ENCODE assay signal across 9 cellular contexts in the genomic region with DNA sequence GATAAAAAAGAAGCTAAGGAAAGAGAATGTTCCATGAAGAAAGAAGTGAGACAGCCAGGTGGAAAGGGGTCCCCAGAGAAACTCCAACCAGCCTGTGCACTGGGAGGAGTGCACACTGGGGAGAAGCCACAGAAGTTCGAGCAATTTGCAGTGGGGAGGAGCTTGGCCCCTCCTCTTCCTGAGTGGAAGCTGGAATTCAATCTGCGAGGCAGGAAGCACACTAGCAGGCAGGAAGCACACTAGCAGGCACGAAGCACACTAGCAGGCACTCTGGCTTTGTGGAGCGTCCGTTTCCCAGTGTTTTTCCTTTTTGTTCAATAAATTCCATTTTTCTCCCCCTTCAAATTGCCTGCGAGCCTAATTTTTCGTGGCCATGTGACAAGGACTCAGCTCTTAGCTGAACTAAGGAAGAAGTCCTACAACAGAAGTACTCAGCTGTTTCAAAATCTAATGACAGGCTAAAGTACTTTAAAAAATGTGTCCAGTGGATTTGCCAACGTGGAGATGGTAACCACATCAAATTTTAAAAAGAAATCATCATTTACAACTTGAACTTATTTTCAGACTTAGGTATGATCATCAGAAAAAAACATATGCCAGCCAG. TPM values are rescaled to one million over a fixed set of nuclear protein-coding genes. Genes with fewer than 3 reads are reported as not detected.
DNase-seq lines count a peak whose midpoint lies in the region; ATAC-seq, FAIRE-seq and TF ChIP-seq lines count a peak whose summit lies in the region.
"Had no signal": no experiment of that assay in that cellular context is flagged by ENCODE, and none has a peak within 500 bp of the region (broad histone marks: within the 10 kb centered on the region; RNA-seq: fewer than 3 reads in every experiment).

No MANE protein-coding gene starts in this region.

- intact Hi-C loops in adrenal gland (cut with DNase I) (no loop called here), kidney (cut with DNase I) (no loop called here)

- ATAC-seq in GM18502 (IDR thresholded peaks at IDR 0.05; ENCODE audit: poor library complexity, unreplicated experiment), result no peak
- no peak for ATAC-seq in GM21360 (IDR thresholded peaks at IDR 0.05; ENCODE audit: unreplicated experiment)

- TF ChIP-seq POLR2A in adrenal gland (IDR thresholded peaks at IDR 0.05) (peak in 1 of 2 donors; percentile 64), suprapubic skin (IDR thresholded peaks at IDR 0.05) (peak in 1 of 2 donors; percentile 39)

- 20 to 40% (median 26%) methylated on average over 8 of the region's 8 CpGs for WGBS in adrenal gland, 4 donors
- WGBS in suprapubic skin, result 25% methylated on average over 8 of the region's 8 CpGs

- TF ChIP-seq EP300 in suprapubic skin (IDR thresholded peaks at IDR 0.05), result no peak

- H3K9me3 ChIP-seq in adrenal gland (replicated peaks in 1 of 3) (no peaks in the 10 kb centered on the region), kidney (ENCODE audit: control insufficient read depth in 1 of 2, low read length in 2 of 2) (no peaks in the 10 kb centered on the region), suprapubic skin (no peaks in the 10 kb centered on the region)

- peak overlapping the region; percentile 59 to 87 (median 70) for H3K27ac ChIP-seq in adrenal gland
- H3K27ac ChIP-seq in kidney (ENCODE audit: low read depth in 2 of 2, low read length in 2 of 2), result peak overlapping the region; percentile 57 to 82
- H3K27ac ChIP-seq in suprapubic skin, result peak overlapping the region; percentile 72
- H3K27ac ChIP-seq: 22Rv1 had no signal

- H3K4me1 ChIP-seq in adrenal gland (replicated peaks in 1 of 2), result peaks cover 0 to 15% of the 10 kb centered on the region in 2 donors
- H3K4me1 ChIP-seq in kidney (ENCODE audit: control insufficient read depth in 1 of 2, insufficient read depth in 1 of 2, low read depth in 1 of 2, low read length in 2 of 2), result peaks cover 0 to 7% of the 10 kb centered on the region in 2 donors
- H3K4me1 ChIP-seq in suprapubic skin, result peaks cover 9% of the 10 kb centered on the region

- no peaks in the 10 kb centered on the region for H3K27me3 ChIP-seq in adrenal gland
- H3K27me3 ChIP-seq in suprapubic skin, result no peaks in the 10 kb centered on the region

- TF ChIP-seq CTCF in adrenal gland (IDR thresholded peaks at IDR 0.05) (no peak), kidney (IDR thresholded peaks at IDR 0.05; ENCODE audit: borderline replicate concordance, extremely low read depth, insufficient read depth) (no peak), suprapubic skin (IDR thresholded peaks at IDR 0.05) (no peak)

- H3K4me3 ChIP-seq in adrenal gland, result peak overlapping the region in 1 of 4 donors; percentile 52
- peak overlapping the region; percentile 3 to 41 for H3K4me3 ChIP-seq in kidney (ENCODE audit: low read length in 2 of 2)
- H3K4me3 ChIP-seq in suprapubic skin, result peak overlapping the region; percentile 32

- H3K36me3 ChIP-seq in adrenal gland (replicated peaks in 1 of 2) (peaks cover 0 to 5% of the 10 kb centered on the region in 2 donors), kidney (ENCODE audit: control insufficient read depth in 1 of 2, insufficient read depth in 2 of 2, low read length in 2 of 2) (peaks cover 0 to 6% of the 10 kb centered on the region in 2 donors), suprapubic skin (peaks cover 36% of the 10 kb centered on the region)

- no peak for FAIRE-seq in kidney (lab: Jason Lieb, UNC)

- H3K9ac ChIP-seq in kidney (ENCODE audit: low read length in 2 of 2), result peak overlapping the region; percentile 48 to 51

- DNase-seq in DMS 273 (lab: John Stamatoyannopoulos, UW; ENCODE audit: unreplicated experiment), result peak; percentile 25
- no peak for DNase-seq in DMS 273 treated with DMSO at 0.1 percent for 48 hours (lab: John Stamatoyannopoulos, UW)
- DNase-seq in adrenal gland, result peak; percentile 33 to 79 (median 62)
- DNase-seq in kidney, result peak; percentile 79
- DNase-seq in suprapubic skin (ENCODE audit: low spot score in 2 of 2), result peak in 1 of 2 donors; percentile 67
- DNase-seq in activated CD4-positive, CD25-positive, alpha-beta regulatory T cell (lab: John Stamatoyannopoulos, UW), result no peak

RNA-seq across cellular contexts. Expression of a gene that starts 21.4 kb away (rescaled TPM):
- total RNA-seq in adrenal gland (10 to 100 TPM; 33.1 to 74.0 (median 60.6) TPM), kidney (35.1 TPM), suprapubic skin (10 to 100 TPM; 21.7 to 42.8 (median 25.2) TPM)
- polyA plus RNA-seq in adrenal gland (10 to 100 TPM; 11.7 to 43.5 (median 15.8) TPM), kidney (ENCODE audit: insufficient read depth, low read depth, low replicate concordance) (12.3 TPM)

RNA-seq across cellular contexts. Expression of a gene that starts 23.2 kb away (rescaled TPM):
- total RNA-seq in adrenal gland (10 to 100 TPM in 1 of 8 donors, 1 to 10 TPM in 7; 2.8 to 32.2 (median 7.7) TPM), kidney (5.3 TPM), suprapubic skin (10 to 100 TPM in 2 of 4 donors, 1 to 10 TPM in 2; 6.5 to 14.8 (median 11.3) TPM)
- polyA plus RNA-seq in adrenal gland (1 to 10 TPM; 2.6 to 7.9 (median 3.0) TPM), kidney (ENCODE audit: insufficient read depth, low read depth, low replicate concordance) (2.0 TPM)

RNA-seq across cellular contexts. Expression of a gene that starts 23.6 kb away (rescaled TPM):
- 10 to 100 TPM; 54.9 to 99.9 (median 77.5) TPM for total RNA-seq in adrenal gland
- polyA plus RNA-seq in adrenal gland, result 10 to 100 TPM; 89.9 to 99.8 (median 90.6) TPM
- 66.2 TPM for total RNA-seq in kidney
- 108 TPM for polyA plus RNA-seq in kidney (ENCODE audit: insufficient read depth, low read depth, low replicate concordance)
- 10 to 100 TPM; 53.1 to 72.1 (median 68.4) TPM for total RNA-seq in suprapubic skin

Comparison
In these comparisons a context has a peak if more than half of its experiments do, and no peak if none do; other contexts are left out.
1. DNase-seq: peak in DMS 273 (single experiment), adrenal gland (7 of 7) and kidney (single experiment); none in DMS 273 treated with DMSO at 0.1 percent for 48 hours (single experiment) and activated CD4-positive, CD25-positive, alpha-beta regulatory T cell (0 of 4).
2. Peak in every context shown above with its lines, with median percentiles within 50 percentile points of each other: H3K27ac ChIP-seq.